8 cellular contexts compared by ENCODE assay signal in the genomic region with DNA sequence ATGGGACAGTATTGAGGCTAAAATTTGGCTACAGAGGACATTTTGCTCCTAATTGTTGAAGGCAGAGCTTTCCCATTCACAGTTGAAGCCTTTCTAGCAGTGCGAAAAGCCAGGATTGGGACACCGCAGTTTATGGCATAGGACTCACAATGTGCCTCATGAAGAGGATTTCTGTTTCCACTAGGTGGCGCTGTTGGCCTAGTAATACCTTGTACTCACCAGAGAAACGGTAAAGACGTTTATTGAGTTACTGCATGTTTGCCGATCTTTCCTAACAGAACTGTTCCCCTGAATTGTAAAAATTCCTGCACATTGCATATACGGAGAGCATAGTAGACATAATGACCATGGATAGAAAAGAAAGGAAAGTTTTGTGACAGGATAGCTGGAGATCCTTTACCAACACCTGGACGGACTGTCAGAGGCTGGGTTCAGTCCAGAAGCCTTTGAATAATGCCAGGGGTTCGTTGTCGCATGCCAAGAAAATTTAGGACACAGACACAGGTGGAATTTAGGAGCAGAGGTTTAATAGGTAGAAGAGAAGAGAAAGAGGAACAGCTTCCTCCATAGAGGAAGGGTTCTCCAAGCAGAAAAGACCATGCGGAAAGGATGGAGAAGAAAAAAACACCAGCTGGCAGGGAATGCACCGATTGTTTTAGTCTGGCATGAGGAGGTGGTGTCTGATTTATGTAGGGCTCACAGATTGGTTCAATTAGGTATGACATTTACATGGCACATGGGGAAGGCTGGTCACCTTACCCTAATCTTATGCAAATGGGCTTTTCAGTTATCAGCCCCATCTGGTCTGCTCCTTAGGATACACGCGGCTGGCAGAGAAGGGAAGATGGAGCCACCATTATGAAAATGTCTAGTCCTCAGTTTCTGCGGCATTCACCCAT. TPM values are rescaled to one million over a fixed set of nuclear protein-coding genes. Genes with fewer than 3 reads are reported as not detected.
DNase-seq lines count a peak whose midpoint lies in the region; ATAC-seq and TF ChIP-seq lines count a peak whose summit lies in the region.

No MANE protein-coding gene starts in this region.

- H3K9me3 ChIP-seq in OCI-LY1 (ENCODE audit: low read length): no peaks in the 10 kb centered on the region; the same call in 1 of the 2 replicates
- no peaks in the 10 kb centered on the region for H3K9me3 ChIP-seq in hepatocyte (ENCODE audit: low read depth)

- in situ Hi-C loops in GM13977 (cut with MboI; ENCODE audit: low pct_unique_long_range_greater_than_20kb, low sequenced_read_pairs, unreplicated experiment): loop anchor here (25.0 kb wide), 1 partner anchor 361 kb away; a partner anchor contains a TSS

- H3K27me3 ChIP-seq in OCI-LY1 (ENCODE audit: insufficient read depth, low read length) (no peaks in the 10 kb centered on the region), hepatocyte (no peaks in the 10 kb centered on the region)

- H3K36me3 ChIP-seq in OCI-LY1 (ENCODE audit: insufficient read depth, low read length) (no peaks in the 10 kb centered on the region), hepatocyte (replicated peaks; ENCODE audit: insufficient read depth, low read depth) (no peaks in the 10 kb centered on the region)

- H4K20me1 ChIP-seq in OCI-LY1 (ENCODE audit: insufficient read depth, low read length): no peaks in the 10 kb centered on the region
- no peaks in the 10 kb centered on the region for H4K20me1 ChIP-seq in hepatocyte (ENCODE audit: insufficient read depth, poor library complexity, severe bottlenecking)

- peaks cover 6 to 23% of the 10 kb centered on the region in 2 donors for H3K36me3 Mint-ChIP-seq in activated naive CD4-positive, alpha-beta T cell treated with anti-CD3 and anti-CD28 coated beads, Interleukin-2, amount 50 U/mL, for 72 hours

- H3K9me2 ChIP-seq in OCI-LY1 (ENCODE audit: low read depth, low read length): no peaks in the 10 kb centered on the region
- H3K9me2 ChIP-seq in hepatocyte (replicated peaks; ENCODE audit: insufficient read depth): no peaks in the 10 kb centered on the region

- H3K4me2 ChIP-seq in OCI-LY1 (ENCODE audit: low read length) (no peak overlapping the region), hepatocyte (no peak overlapping the region)

- H3K79me2 ChIP-seq in OCI-LY1 (ENCODE audit: insufficient read depth, low read length) (no peaks in the 10 kb centered on the region), hepatocyte (no peaks in the 10 kb centered on the region)

- H3K4me1 ChIP-seq in OCI-LY1 (ENCODE audit: insufficient read depth, low read length, severe bottlenecking) (no peaks in the 10 kb centered on the region), hepatocyte (ENCODE audit: insufficient read depth) (no peaks in the 10 kb centered on the region)

- ATAC-seq in activated naive CD4-positive, alpha-beta T cell treated with anti-CD3 and anti-CD28 coated beads, Interleukin-2, amount 50 U/mL, for 72 hours: peak; percentile 67 to 68
- no peak for ATAC-seq in GM21723 (IDR thresholded peaks at IDR 0.05; ENCODE audit: unreplicated experiment)

- H3K27ac ChIP-seq in OCI-LY1 (ENCODE audit: low read depth, low read length, poor library complexity, severe bottlenecking) (no peak overlapping the region), hepatocyte (no peak overlapping the region)

- H3K9me3 Mint-ChIP-seq in activated naive CD4-positive, alpha-beta T cell treated with anti-CD3 and anti-CD28 coated beads, Interleukin-2, amount 50 U/mL, for 72 hours: peaks cover 6 to 9% of the 10 kb centered on the region in 2 donors

- DNase-seq in AG09319 (ENCODE audit: extremely low read depth, low read depth): peak; percentile 23
- DNase-seq in GM13977 (ENCODE audit: low spot score): no peak
- DNase-seq in LHCN-M2 (ENCODE audit: low read depth): peak; percentile 65
- DNase-seq in activated naive CD4-positive, alpha-beta T cell treated with anti-CD3 and anti-CD28 coated beads, Interleukin-2, amount 50 U/mL, for 72 hours (ENCODE audit: low spot score in 2 of 2): peak in 1 of 2 donors; percentile 74
- peak; percentile 92 for DNase-seq in hepatocyte (ENCODE audit: low spot score)
- peak; percentile 62 for DNase-seq in stimulated activated CD4-positive, alpha-beta T cell treated with anti-CD3 and anti-CD28 coated beads, Interleukin-1b, Interleukin-23, amount 100 ng/mL, for 48 hours

- no peaks in the 10 kb centered on the region for H3F3A ChIP-seq in OCI-LY1 (ENCODE audit: insufficient read depth, low read length)

- no peak overlapping the region for H3K4me3 ChIP-seq in OCI-LY1 (ENCODE audit: low read depth, low read length, poor library complexity, severe bottlenecking)
- no peak overlapping the region for H3K4me3 ChIP-seq in hepatocyte

- H3K9ac ChIP-seq in OCI-LY1 (ENCODE audit: low read length): no peak overlapping the region

- no peak overlapping the region for H3K27ac Mint-ChIP-seq in activated naive CD4-positive, alpha-beta T cell treated with anti-CD3 and anti-CD28 coated beads, Interleukin-2, amount 50 U/mL, for 72 hours

- H2AFZ ChIP-seq in OCI-LY1 (ENCODE audit: low read length) (no peak overlapping the region), hepatocyte (no peak overlapping the region)

- TF ChIP-seq CTCF in AG09319 (IDR thresholded peaks at IDR 0.05; ENCODE audit: low read depth, low read length): peak; percentile 49
- peak; percentile 65 for TF ChIP-seq CTCF in GM13977 (IDR thresholded peaks at IDR 0.05; ENCODE audit: extremely low read depth, insufficient read depth, missing control alignments)
- TF ChIP-seq CTCF in OCI-LY1 (IDR thresholded peaks at IDR 0.05; ENCODE audit: low read length): peak; percentile 74
- TF ChIP-seq CTCF in hepatocyte (IDR thresholded peaks at IDR 0.05; ENCODE audit: poor library complexity): peak; percentile 73

- 39% methylated on average over 15 of the region's 15 CpGs for WGBS in hepatocyte (ENCODE audit: low lambda C conversion rate, missing lambda C conversion rate)

RNA-seq across cellular contexts. Expression of a gene that starts 10.8 kb away (rescaled TPM):
- total RNA-seq in LHCN-M2 (2014; rRNA removed) (not detected in 2 replicates), hepatocyte (not detected in 2 replicates)
- polyA plus RNA-seq in LHCN-M2 (2012): not detected
- not detected for total RNA-seq in activated naive CD4-positive, alpha-beta T cell treated with anti-CD3 and anti-CD28 coated beads, Interleukin-2, amount 50 U/mL, for 72 hours
- polyA plus RNA-seq in hepatocyte: not detected in 2 replicates

RNA-seq across cellular contexts. Expression of a gene that starts 17.3 kb away (rescaled TPM):
- not detected in 2 replicates for total RNA-seq in LHCN-M2 (2014; rRNA removed)
- not detected for polyA plus RNA-seq in LHCN-M2 (2012)
- not detected for total RNA-seq in activated naive CD4-positive, alpha-beta T cell treated with anti-CD3 and anti-CD28 coated beads, Interleukin-2, amount 50 U/mL, for 72 hours
- 1.2 and 1.3 TPM in 2 replicates for total RNA-seq in hepatocyte
- polyA plus RNA-seq in hepatocyte: 0.92 and 2.2 TPM in 2 replicates

RNA-seq across cellular contexts. Expression of a gene that starts 18.4 kb away (rescaled TPM):
- 13.7 and 19.3 TPM in 2 replicates for total RNA-seq in LHCN-M2 (2014; rRNA removed)
- 5.9 TPM for polyA plus RNA-seq in LHCN-M2 (2012)
- total RNA-seq in activated naive CD4-positive, alpha-beta T cell treated with anti-CD3 and anti-CD28 coated beads, Interleukin-2, amount 50 U/mL, for 72 hours: 10 to 100 TPM in 1 of 2 donors, 1 to 10 TPM in 1; 6.2 to 15.2 TPM
- 16.1 and 19.8 TPM in 2 replicates for total RNA-seq in hepatocyte
- 5.9 and 8.3 TPM in 2 replicates for polyA plus RNA-seq in hepatocyte

RNA-seq across cellular contexts. Expression of a gene that starts 32.6 kb away (rescaled TPM):
- total RNA-seq in LHCN-M2 (2014; rRNA removed) (not detected in 2 replicates), hepatocyte (not detected in 2 replicates)
- polyA plus RNA-seq in LHCN-M2 (2012): not detected
- total RNA-seq in activated naive CD4-positive, alpha-beta T cell treated with anti-CD3 and anti-CD28 coated beads, Interleukin-2, amount 50 U/mL, for 72 hours: not detected
- polyA plus RNA-seq in hepatocyte: not detected in 2 replicates

RNA-seq across cellular contexts. Expression of a gene that starts 44.9 kb away (rescaled TPM):
- total RNA-seq in LHCN-M2 (2014; rRNA removed) (not detected in 2 replicates), hepatocyte (not detected in 2 replicates)
- polyA plus RNA-seq in LHCN-M2 (2012): not detected
- total RNA-seq in activated naive CD4-positive, alpha-beta T cell treated with anti-CD3 and anti-CD28 coated beads, Interleukin-2, amount 50 U/mL, for 72 hours: not detected
- not detected in 2 replicates for polyA plus RNA-seq in hepatocyte
